26 cellular contexts compared by ENCODE assay signal in the genomic region with DNA sequence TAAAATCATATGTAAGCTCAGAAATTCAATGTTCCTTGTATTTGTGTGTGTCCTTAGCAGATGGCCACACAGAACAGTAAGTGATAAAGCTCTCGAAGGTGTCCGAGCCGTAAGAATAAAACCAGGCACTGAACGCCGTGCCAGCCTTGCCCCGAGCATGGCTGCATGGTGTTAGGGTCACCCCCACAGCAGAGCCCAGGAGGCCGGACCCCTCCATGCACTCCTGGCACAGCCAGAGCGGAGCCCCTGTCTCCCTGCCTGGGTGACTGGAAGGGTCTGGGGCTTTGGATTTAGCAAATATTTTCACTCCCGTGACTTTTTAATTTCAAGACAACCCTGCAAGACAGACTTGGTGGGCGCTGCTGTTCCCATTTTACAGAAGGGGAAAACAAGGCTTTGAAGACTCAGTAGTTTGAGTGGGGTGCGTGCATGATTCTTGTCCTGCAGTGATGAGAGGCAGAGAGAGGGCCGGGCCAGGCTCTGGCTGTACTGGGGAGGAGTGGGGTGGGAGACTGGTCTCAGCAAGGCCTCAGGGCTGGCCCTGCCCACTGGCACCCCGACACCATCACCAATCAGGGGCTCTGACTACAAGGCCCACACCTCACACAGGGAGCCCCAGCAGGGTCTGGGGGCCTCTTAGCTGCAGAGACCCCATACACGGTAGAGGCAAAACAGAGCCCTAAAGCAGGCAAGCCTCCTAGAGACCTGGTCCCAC. TPM values are rescaled to one million over a fixed set of nuclear protein-coding genes. Genes with fewer than 3 reads are reported as not detected.
DNase-seq lines count a peak whose midpoint lies in the region; ATAC-seq, FAIRE-seq and TF ChIP-seq lines count a peak whose summit lies in the region.
"Had no signal": no experiment of that assay in that cellular context is flagged by ENCODE, and none has a peak within 500 bp of the region (broad histone marks: within the 10 kb centered on the region; RNA-seq: fewer than 3 reads in every experiment).

No MANE protein-coding gene starts in this region.

- DNase-seq in coronary artery (ENCODE audit: low spot score) (no peak), HepG2 (ENCODE audit: low spot score) (no peak), spleen (peak; percentile 65), lower leg skin (ENCODE audit: low spot score in 2 of 2) (no peak)
- DNase-seq: activated CD4-positive, alpha-beta T cell treated with anti-CD3 and anti-CD28 coated beads for 48 hours; activated naive CD8-positive, alpha-beta T cell treated with anti-CD3 and anti-CD28 coated beads, Interleukin-2, amount 50 U/mL, for 24 hours; C1 segment of cervical spinal cord; effector CD4-positive, alpha-beta T cell; NCI-H1694 treated with DMSO at 0.1 percent for 48 hours; NCI-H2171; NCI-H526 treated with DMSO at 0.1 percent for 48 hours; nephron progenitor cell; stimulated activated CD4-positive, alpha-beta T cell treated with anti-CD3 and anti-CD28 coated beads, Interleukin-2, amount 100 ng/mL, for 24 hours; substantia nigra had no signal

- intact Hi-C loops in HepG2 (cut with micrococcal nuclease; ENCODE audit: unreplicated experiment) = no loop called here
- intact Hi-C loops in spleen (cut with DNase I; ENCODE audit: low total_unique reads) = no loop called here
- intact Hi-C loops in lower leg skin (cut with DNase I; ENCODE audit: low total_unique reads) = no loop called here

- no peaks in the 10 kb centered on the region for H4K20me1 ChIP-seq in HepG2 (ENCODE audit: insufficient read depth, low read length)

- no peak overlapping the region for H3K4me2 ChIP-seq in HepG2 (ENCODE audit: low read depth, low read length)

- POLR2A ChIA-PET in HepG2 (lab: Yijun Ruan, JAX) = no interaction called here

- H3K36me3 ChIP-seq in HUES48 (ENCODE audit: control insufficient read depth, insufficient read depth, low read length) (no peaks in the 10 kb centered on the region; the same call in 1 of the 2 replicates), HepG2 (replicated peaks in 1 of 2; ENCODE audit: control insufficient read depth in 1 of 2, insufficient read depth in 2 of 2, low read length in 2 of 2) (no peaks in the 10 kb centered on the region), spleen (no peaks in the 10 kb centered on the region)
- H3K36me3 ChIP-seq: vagina had no signal

- H3K4me1 ChIP-seq in HUES48 (ENCODE audit: control insufficient read depth, insufficient read depth, low read length) = peaks cover 11% of the 10 kb centered on the region; the same call in 1 of the 2 replicates
- H3K4me1 ChIP-seq in HepG2 (ENCODE audit: insufficient read depth, low read length) = no peaks in the 10 kb centered on the region
- H3K4me1 ChIP-seq in spleen = no peaks in the 10 kb centered on the region
- H3K4me1 ChIP-seq: Caco-2 had no signal

- no peak overlapping the region for H2AFZ ChIP-seq in HepG2 (ENCODE audit: low read length)

- peak overlapping the region; percentile 51 for H3K27ac ChIP-seq in HUES48 (ENCODE audit: low read depth, low read length)
- H3K27ac ChIP-seq in coronary artery = peak overlapping the region; percentile 58 to 85
- no peak overlapping the region for H3K27ac ChIP-seq in HepG2 (ENCODE audit: extremely low read length, insufficient read depth, low read length)
- no peak overlapping the region for H3K27ac ChIP-seq in spleen
- H3K27ac ChIP-seq: skin epidermis, vagina had no signal

- no peak for TF ChIP-seq RAD21 in HepG2 (CRISPR knock-in tag; IDR thresholded peaks at IDR 0.05)

- H3K27me3 ChIP-seq in HUES48 (ENCODE audit: control insufficient read depth, insufficient read depth, low read length) (no peaks in the 10 kb centered on the region), HepG2 (ENCODE audit: control insufficient read depth in 1 of 2, insufficient read depth in 2 of 2, low read length in 2 of 2) (peaks cover 7 to 73% of the 10 kb centered on the region in 2 experiments; a peak in 3 of 5 replicates), spleen (replicated peaks in 1 of 7) (peaks cover 0 to 44% (median 0%) of the 10 kb centered on the region in 7 donors)
- H3K27me3 ChIP-seq: vagina had no signal

- FAIRE-seq in HepG2 (lab: Jason Lieb, UNC) = no peak
- FAIRE-seq: H54 had no signal

- WGBS in HepG2 (ENCODE audit: low lambda C conversion rate) = 16% methylated on average over 10 of the region's 14 CpGs
- 88 to 94% (median 91%) methylated on average over 13 to 14 of the region's 14 CpGs for WGBS in spleen, 5 donors
- WGBS in lower leg skin, 2 donors = 91 to 92% methylated on average over 13 to 14 of the region's 14 CpGs

- H3K9ac ChIP-seq in HUES48 (ENCODE audit: low read depth, low read length) (no peak overlapping the region), HepG2 (ENCODE audit: insufficient read depth, low read depth, low read length) (no peak overlapping the region)

- BruUV-seq in HepG2 (replicated peaks; lab: Mats Ljungman, UMichigan) = no TSS peak

- no peaks in the 10 kb centered on the region for H3K79me2 ChIP-seq in HepG2 (ENCODE audit: insufficient read depth, low read length)

- no peak for TF ChIP-seq CTCF in coronary artery (IDR thresholded peaks at IDR 0.05)
- TF ChIP-seq CTCF in HepG2 (CRISPR knock-in tag; IDR thresholded peaks at IDR 0.05) = no peak
- no peak for TF ChIP-seq CTCF in spleen (IDR thresholded peaks at IDR 0.05 in 8 of 11, conservative IDR thresholded peaks at IDR 0.05 in 3 of 11)
- TF ChIP-seq CTCF in lower leg skin (IDR thresholded peaks at IDR 0.05) = no peak

- no peak for TF ChIP-seq EP300 in HepG2 (IDR thresholded peaks at IDR 0.05; ENCODE audit: low read depth in 2 of 2, low read length in 2 of 2)
- no peak for TF ChIP-seq EP300 in HepG2 (CRISPR knock-in tag; IDR thresholded peaks at IDR 0.05; ENCODE audit: borderline replicate concordance)

- TF ChIP-seq POLR2A in HepG2 (IDR thresholded peaks at IDR 0.05; ENCODE audit: insufficient read depth in 1 of 2, low read depth in 2 of 2, low read length in 2 of 2) (no peak), spleen (IDR thresholded peaks at IDR 0.05) (no peak), lower leg skin (IDR thresholded peaks at IDR 0.05) (no peak)

- H3K9me3 ChIP-seq in HUES48 (ENCODE audit: control insufficient read depth, insufficient read depth, low read length) (no peaks in the 10 kb centered on the region), HepG2 (ENCODE audit: low read length) (no peaks in the 10 kb centered on the region), spleen (no peaks in the 10 kb centered on the region)
- H3K9me3 ChIP-seq: Caco-2, vagina had no signal

- ATAC-seq in HepG2 (no peak; the same call in 2 of the 3 replicates), GM21381 (IDR thresholded peaks at IDR 0.05; ENCODE audit: unreplicated experiment) (no peak), HG03521 (IDR thresholded peaks at IDR 0.05; ENCODE audit: unreplicated experiment) (no peak)
- ATAC-seq: activated naive CD8-positive, alpha-beta T cell treated with anti-CD3 and anti-CD28 coated beads, Interleukin-2, amount 50 U/mL, for 24 hours; left lobe of liver had no signal

- in situ Hi-C loops in HepG2 (cut with HindIII; ENCODE audit: extremely low pct_ligation_motif_present, low pct_unique_long_range_greater_than_20kb) = no loop called here

- no peak overlapping the region for H3K4me3 ChIP-seq in HUES48 (ENCODE audit: low read depth, low read length)
- no peak overlapping the region for H3K4me3 ChIP-seq in coronary artery
- H3K4me3 ChIP-seq in HepG2 (replicated peaks in 1 of 3; ENCODE audit: insufficient read depth in 1 of 3, low read depth in 2 of 3, low read length in 3 of 3) = no peak overlapping the region
- no peak overlapping the region for H3K4me3 ChIP-seq in spleen
- no peak overlapping the region for H3K4me3 ChIP-seq in lower leg skin (ENCODE audit: low read depth, poor library complexity, severe bottlenecking)
- H3K4me3 ChIP-seq: skin epidermis, vagina had no signal

- CTCF ChIA-PET in HepG2 (lab: Yijun Ruan, JAX; ENCODE audit: low intra/inter-chr PET ratio, low total read pairs) = no interaction called here

TF ChIP-seq in HepG2, 621 proteins besides CTCF, POLR2A, EP300 and RAD21 (continues in another document):
- TF ChIP-seq NBN (conservative IDR thresholded peaks at IDR 0.05) = no peak
- no peak for TF ChIP-seq CHD4 (IDR thresholded peaks at IDR 0.05; ENCODE audit: borderline replicate concordance, low read length)

RNA-seq across cellular contexts. Expression of a gene that starts 39.4 kb away (rescaled TPM):
- total RNA-seq in HepG2 (2016; rRNA removed; fragmentation: Illumina TruSeq; extraction: Trizol) = not detected in 2 replicates
- total RNA-seq in HepG2 (2016; cell fraction: cytosol; rRNA removed; fragmentation: Illumina TruSeq; extraction: Trizol; ENCODE audit: low read depth) = not detected in 2 replicates
- not detected in 2 replicates for total RNA-seq in HepG2 (2016; cell fraction: insoluble cytoplasmic fraction; rRNA removed; fragmentation: Illumina TruSeq; extraction: Trizol)
- not detected in 2 replicates for total RNA-seq in HepG2 (2016; cell fraction: membrane; rRNA removed; fragmentation: Illumina TruSeq; extraction: Trizol)
- not detected in 2 replicates for total RNA-seq in HepG2 (2016; cell fraction: nucleus; rRNA removed; fragmentation: Illumina TruSeq; extraction: Trizol)
- not detected in 2 replicates for polyA plus RNA-seq in HepG2 (2011; rRNA removed)
- not detected in 2 replicates for polyA plus RNA-seq in HepG2 (2011; cell fraction: cytosol; rRNA removed)
- polyA plus RNA-seq in HepG2 (2011; cell fraction: nucleus; rRNA removed) = not detected in 2 replicates
- polyA plus RNA-seq in HepG2 (2012) = not detected in 2 replicates
- polyA plus RNA-seq in HepG2 (2016; cell fraction: cytosol; fragmentation: Illumina TruSeq; extraction: Trizol; ENCODE audit: low read depth) = not detected in 2 replicates
- polyA plus RNA-seq in HepG2 (2016; cell fraction: insoluble cytoplasmic fraction; fragmentation: Illumina TruSeq; extraction: Trizol; ENCODE audit: low read depth) = not detected in 2 replicates
- not detected in 2 replicates for polyA plus RNA-seq in HepG2 (2016; cell fraction: membrane; fragmentation: Illumina TruSeq; extraction: Trizol; ENCODE audit: low read depth)
- not detected in 2 replicates for polyA plus RNA-seq in HepG2 (2016; cell fraction: nucleus; fragmentation: Illumina TruSeq; extraction: Trizol; ENCODE audit: insufficient read depth, low read depth)
- polyA minus RNA-seq in HepG2 (2011; rRNA and poly(A)+ RNA removed; ENCODE audit: low replicate concordance) = 19.5 TPM in 1 of 2 replicates, not detected in the other
- not detected in 2 replicates for polyA minus RNA-seq in HepG2 (2011; cell fraction: cytosol; rRNA and poly(A)+ RNA removed)
- 0.13 TPM in 1 of 2 replicates, not detected in the other for polyA minus RNA-seq in HepG2 (2011; cell fraction: nucleus; rRNA and poly(A)+ RNA removed)
- total RNA-seq in spleen = 1 to 10 TPM in 1 of 7 donors, under 1 TPM in 6; 0.61 to 1.4 (median 0.68) TPM
- polyA plus RNA-seq in spleen = under 1 TPM; 0.41 to 0.58 (median 0.48) TPM
- total RNA-seq in lower leg skin = under 1 TPM in 3 of 4 donors, not detected in 1; 0.32 to 0.34 (median 0.32) TPM
- total RNA-seq: Caco-2, epithelial cell of proximal tubule, fibroblast of villous mesenchyme, LHCN-M2, SK-MEL-5 had no signal

Comparison
In these comparisons a context has a peak if more than half of its experiments do, and no peak if none do; other contexts are left out.
1. H3K27ac ChIP-seq: peak in HUES48 (single experiment) and coronary artery (2 of 2); none in HepG2 (single experiment) and spleen (0 of 8).